ENCODE assay signal across 17 cellular contexts in genomic region chr5:9454012-9454481, GRCh38.
DNase-seq lines count a peak whose midpoint lies in the region; ATAC-seq, FAIRE-seq and TF ChIP-seq lines count a peak whose summit lies in the region.
"Had no signal": no experiment of that assay in that cellular context is flagged by ENCODE, and none has a peak within 500 bp of the region (broad histone marks: within the 10 kb centered on the region; RNA-seq: fewer than 3 reads in every experiment).

No MANE protein-coding gene starts in this region.

- H2AFZ ChIP-seq in astrocyte (ENCODE audit: low read depth, low read length), result no peak overlapping the region

- H3K9me3 ChIP-seq in astrocyte (ENCODE audit: insufficient read depth, low read depth, low read length) (no peaks in the 10 kb centered on the region), Caco-2 (no peaks in the 10 kb centered on the region)
- H3K9me3 ChIP-seq: pancreas had no signal

- intact Hi-C loops in Caco-2 (cut with micrococcal nuclease; ENCODE audit: unreplicated experiment), result no loop called here

- peak; percentile 68 for DNase-seq in EL
- peak; percentile 32 for DNase-seq in astrocyte (ENCODE audit: low read depth)
- DNase-seq in COLO668 (lab: John Stamatoyannopoulos, UW; ENCODE audit: unreplicated experiment), result no peak
- DNase-seq in Caco-2, result no peak
- DNase-seq in effector CD4-positive, alpha-beta T cell, result no peak
- DNase-seq: activated naive CD4-positive, alpha-beta T cell treated with anti-CD3 and anti-CD28 coated beads for 36 hours; GOT3; NCI-H1694 treated with DMSO at 0.1 percent for 48 hours; NCI-H510A treated with DMSO at 0.1 percent for 48 hours; pancreas; stimulated activated CD4-positive, alpha-beta T cell treated with anti-CD3 and anti-CD28 coated beads, Interleukin-15, amount 100 ng/mL, for 24 hours; substantia nigra; WERI-Rb-1 had no signal

- peaks cover 38% of the 10 kb centered on the region for H4K20me1 ChIP-seq in astrocyte (ENCODE audit: insufficient read depth, low read length)

- BruUV-seq in Caco-2 (replicated peaks; lab: Mats Ljungman, UMichigan), result no TSS peak

- no peaks in the 10 kb centered on the region for H3K79me2 ChIP-seq in astrocyte (ENCODE audit: insufficient read depth, low read length)

- H3K36me3 ChIP-seq in astrocyte (ENCODE audit: insufficient read depth, low read length) (no peaks in the 10 kb centered on the region), Caco-2 (ENCODE audit: control insufficient read depth, insufficient read depth, low read length) (no peaks in the 10 kb centered on the region)
- H3K36me3 ChIP-seq: pancreas, WERI-Rb-1 had no signal

- H3K27me3 Mint-ChIP-seq in astrocyte (ENCODE audit: low read depth, unreplicated experiment), result peaks cover 2% of the 10 kb centered on the region
- peaks cover 4% of the 10 kb centered on the region for H3K27me3 Mint-ChIP-seq in nephron (ENCODE audit: low read depth)
- no peaks in the 10 kb centered on the region for H3K27me3 Mint-ChIP-seq in Caco-2 (ENCODE audit: insufficient read depth, unreplicated experiment)

- H3K4me3 Mint-ChIP-seq in astrocyte (ENCODE audit: unreplicated experiment) (no peak overlapping the region), nephron (no peak overlapping the region), Caco-2 (ENCODE audit: unreplicated experiment) (no peak overlapping the region)
- H3K4me3 Mint-ChIP-seq: activated naive CD4-positive, alpha-beta T cell treated with anti-CD3 and anti-CD28 coated beads for 36 hours had no signal

- H3K27ac Mint-ChIP-seq in astrocyte (ENCODE audit: unreplicated experiment) (peak overlapping the region; percentile 58), nephron (peak overlapping the region; percentile 17 to 74 (median 31)), Caco-2 (ENCODE audit: unreplicated experiment) (no peak overlapping the region)
- H3K27ac Mint-ChIP-seq: activated naive CD4-positive, alpha-beta T cell treated with anti-CD3 and anti-CD28 coated beads for 36 hours had no signal

- peak; percentile 48 for ATAC-seq in HG02798 (IDR thresholded peaks at IDR 0.05; ENCODE audit: poor library complexity, unreplicated experiment)
- no peak for ATAC-seq in HG03460 (IDR thresholded peaks at IDR 0.05; ENCODE audit: unreplicated experiment)

- no peak overlapping the region for H3K4me3 ChIP-seq in astrocyte (ENCODE audit: insufficient read depth, low read depth, low read length)
- H3K4me3 ChIP-seq in Caco-2 (ENCODE audit: low read depth, low read length), result no peak overlapping the region
- H3K4me3 ChIP-seq: pancreas had no signal

- H3K4me2 ChIP-seq in astrocyte (ENCODE audit: low read length), result no peak overlapping the region

- no peaks in the 10 kb centered on the region for H3K36me3 Mint-ChIP-seq in astrocyte (ENCODE audit: low read depth, unreplicated experiment)
- peaks cover 12% of the 10 kb centered on the region for H3K36me3 Mint-ChIP-seq in nephron (ENCODE audit: low read depth)
- H3K36me3 Mint-ChIP-seq in Caco-2 (ENCODE audit: insufficient read depth, unreplicated experiment), result peaks cover 2% of the 10 kb centered on the region

- peaks cover 44% of the 10 kb centered on the region for H3K4me1 Mint-ChIP-seq in astrocyte (ENCODE audit: low read depth, unreplicated experiment)
- H3K4me1 Mint-ChIP-seq in nephron, result peaks cover 18% of the 10 kb centered on the region
- H3K4me1 Mint-ChIP-seq in Caco-2 (ENCODE audit: low read depth, unreplicated experiment), result peaks cover 5% of the 10 kb centered on the region

- no peak overlapping the region for H3K27ac ChIP-seq in astrocyte (ENCODE audit: low read depth, low read length)
- H3K27ac ChIP-seq: pancreas, WERI-Rb-1 had no signal

- POLR2A ChIA-PET in Caco-2 (lab: Charles Lee), result no interaction called here

- CTCF ChIA-PET in Caco-2 (lab: Charles Lee), result no interaction called here

- no peak for FAIRE-seq in astrocyte (lab: Jason Lieb, UNC)
- FAIRE-seq: bronchial epithelial cell, pancreas had no signal

- no peak overlapping the region for H3K9ac ChIP-seq in astrocyte (ENCODE audit: low read length)

- H3K9me3 Mint-ChIP-seq in astrocyte (ENCODE audit: unreplicated experiment), result no peaks in the 10 kb centered on the region
- peaks cover 6% of the 10 kb centered on the region for H3K9me3 Mint-ChIP-seq in nephron
- H3K9me3 Mint-ChIP-seq in Caco-2 (ENCODE audit: unreplicated experiment), result no peaks in the 10 kb centered on the region

- H3K27me3 ChIP-seq in astrocyte (ENCODE audit: insufficient read depth, low read length) (peaks cover 24% of the 10 kb centered on the region), Caco-2 (replicated peaks; ENCODE audit: control insufficient read depth, insufficient read depth, low read length) (no peaks in the 10 kb centered on the region)
- H3K27me3 ChIP-seq: pancreas had no signal

- no peak for TF ChIP-seq CTCF in astrocyte (IDR thresholded peaks at IDR 0.05; ENCODE audit: insufficient read depth, low read depth, low read length)
- TF ChIP-seq CTCF in nephron (IDR thresholded peaks at IDR 0.05; ENCODE audit: unreplicated experiment in 3 of 3), result no peak
- no peak for TF ChIP-seq CTCF in Caco-2 (IDR thresholded peaks at IDR 0.05; ENCODE audit: insufficient read depth in 1 of 2, low read depth in 1 of 2, low read length in 1 of 2, severe bottlenecking in 1 of 2, unreplicated experiment in 1 of 2)

- H3K4me1 ChIP-seq in astrocyte (ENCODE audit: insufficient read depth, low read length), result peaks cover 18% of the 10 kb centered on the region
- H3K4me1 ChIP-seq in Caco-2, result no peaks in the 10 kb centered on the region
- H3K4me1 ChIP-seq: pancreas had no signal

Comparison
In these comparisons a context has a peak if more than half of its experiments do, and no peak if none do; other contexts are left out.
1. DNase-seq: peak in EL (single experiment) and astrocyte (single experiment); none in COLO668 (single experiment), Caco-2 (0 of 2) and effector CD4-positive, alpha-beta T cell (single experiment).